8 cellular contexts compared by ENCODE assay signal in the genomic region with DNA sequence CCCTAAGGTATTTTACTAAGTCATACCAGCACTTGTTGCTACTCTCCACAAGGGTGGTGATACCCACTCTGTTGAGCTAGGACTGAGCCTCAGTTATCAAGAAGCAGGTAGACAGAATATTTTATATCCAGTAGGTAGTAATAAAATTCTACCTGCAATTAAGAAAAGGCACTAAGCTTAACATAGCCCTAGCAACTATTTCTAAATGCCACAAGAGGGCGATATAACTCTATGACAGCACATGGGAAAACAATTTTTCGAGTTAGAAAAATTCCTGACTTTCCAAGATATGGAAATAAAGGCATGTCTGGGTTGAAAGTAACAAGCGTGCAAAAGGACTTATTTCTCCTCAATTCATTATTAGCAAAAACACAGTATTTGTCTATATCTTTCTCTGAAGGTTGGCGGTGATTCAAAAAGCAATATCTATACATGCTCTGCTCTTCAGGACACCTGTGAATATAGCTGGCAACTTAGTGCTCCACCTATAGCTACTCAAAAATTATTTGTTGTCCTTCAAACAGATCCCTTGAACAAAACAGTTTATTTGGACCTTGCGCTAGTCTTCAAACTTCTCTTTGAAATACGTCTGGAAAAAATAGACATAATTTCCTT. TPM values are rescaled to one million over a fixed set of nuclear protein-coding genes. Genes with fewer than 3 reads are reported as not detected.
DNase-seq lines count a peak whose midpoint lies in the region; ATAC-seq, FAIRE-seq and TF ChIP-seq lines count a peak whose summit lies in the region.

No MANE protein-coding gene starts in this region.

- ATAC-seq in GM19324 (IDR thresholded peaks at IDR 0.05; ENCODE audit: low FRiP score, unreplicated experiment) (no peak), HG02678 (IDR thresholded peaks at IDR 0.05; ENCODE audit: unreplicated experiment) (no peak)

- no peak overlapping the region for H3K4me3 ChIP-seq in right atrium auricular region
- no peak overlapping the region for H3K4me3 ChIP-seq in suprapubic skin

- WGBS in suprapubic skin = 45% methylated on average over 6 of the region's 6 CpGs

- H3K9me3 ChIP-seq in right atrium auricular region (no peaks in the 10 kb centered on the region), suprapubic skin (no peaks in the 10 kb centered on the region)

- no peak for TF ChIP-seq POLR2A in suprapubic skin (IDR thresholded peaks at IDR 0.05)

- H3K27ac Mint-ChIP-seq in activated naive CD8-positive, alpha-beta T cell treated with anti-CD3 and anti-CD28 coated beads for 36 hours = no peak overlapping the region

- peak; percentile 79 to 86 for TF ChIP-seq CTCF in right atrium auricular region (IDR thresholded peaks at IDR 0.05)
- peak; percentile 43 to 73 for TF ChIP-seq CTCF in suprapubic skin (IDR thresholded peaks at IDR 0.05)

- no peaks in the 10 kb centered on the region for H3K4me1 Mint-ChIP-seq in activated naive CD8-positive, alpha-beta T cell treated with anti-CD3 and anti-CD28 coated beads for 36 hours

- peaks cover 24% of the 10 kb centered on the region for H3K27me3 Mint-ChIP-seq in activated naive CD8-positive, alpha-beta T cell treated with anti-CD3 and anti-CD28 coated beads for 36 hours

- H3K36me3 Mint-ChIP-seq in activated naive CD8-positive, alpha-beta T cell treated with anti-CD3 and anti-CD28 coated beads for 36 hours = no peaks in the 10 kb centered on the region

- peak; percentile 73 for DNase-seq in DMS53 (lab: John Stamatoyannopoulos, UW)
- DNase-seq in HT1080 (ENCODE audit: low read depth) = peak; percentile 9
- DNase-seq in right atrium auricular region (ENCODE audit: low spot score) = no peak
- no peak for DNase-seq in suprapubic skin (ENCODE audit: low spot score in 2 of 2)
- DNase-seq in activated naive CD8-positive, alpha-beta T cell treated with anti-CD3 and anti-CD28 coated beads for 36 hours = no peak

- H3K4me1 ChIP-seq in right atrium auricular region (no peaks in the 10 kb centered on the region), suprapubic skin (peaks cover 4% of the 10 kb centered on the region)

- peak; percentile 3 for FAIRE-seq in TTC549 (lab: Jason Lieb, UNC)

- no peak overlapping the region for H3K4me3 Mint-ChIP-seq in activated naive CD8-positive, alpha-beta T cell treated with anti-CD3 and anti-CD28 coated beads for 36 hours

- H3K9me3 Mint-ChIP-seq in activated naive CD8-positive, alpha-beta T cell treated with anti-CD3 and anti-CD28 coated beads for 36 hours = no peaks in the 10 kb centered on the region

- H3K36me3 ChIP-seq in right atrium auricular region (no peaks in the 10 kb centered on the region), suprapubic skin (no peaks in the 10 kb centered on the region)

- H3K27ac ChIP-seq in right atrium auricular region (no peak overlapping the region), suprapubic skin (no peak overlapping the region)

- no peak for TF ChIP-seq EP300 in suprapubic skin (IDR thresholded peaks at IDR 0.05)

- H3K27me3 ChIP-seq in right atrium auricular region (no peaks in the 10 kb centered on the region), suprapubic skin (no peaks in the 10 kb centered on the region)

RNA-seq across cellular contexts. Expression of a gene that starts 14.7 kb away (rescaled TPM):
- 2.0 and 2.3 TPM in 2 replicates for total RNA-seq in HT1080 (2014; rRNA removed; shearing (Covaris generic))
- polyA plus RNA-seq in HT1080 (2015; cell fraction: cytosol; rRNA removed) = 3.6 and 4.3 TPM in 2 replicates
- 2.2 and 2.6 TPM in 2 replicates for polyA plus RNA-seq in HT1080 (2015; cell fraction: nucleus; rRNA removed)
- total RNA-seq in right atrium auricular region = under 1 TPM; 0.28 to 0.44 TPM
- total RNA-seq in suprapubic skin = under 1 TPM in 3 of 4 donors, not detected in 1; 0.13 to 0.48 (median 0.17) TPM
- total RNA-seq in activated naive CD8-positive, alpha-beta T cell treated with anti-CD3 and anti-CD28 coated beads for 36 hours = under 1 TPM in 1 of 2 experiments, not detected in 1; 0.28 TPM

Comparison
In these comparisons a context has a peak if more than half of its experiments do, and no peak if none do; other contexts are left out.
1. DNase-seq: peak in DMS53 (single experiment) and HT1080 (single experiment); none in right atrium auricular region (single experiment), suprapubic skin (0 of 2) and activated naive CD8-positive, alpha-beta T cell treated with anti-CD3 and anti-CD28 coated beads for 36 hours (single experiment).